16 cellular contexts compared by ENCODE assay signal in genomic region chr18:12906773-12907172, GRCh38. TPM values are rescaled to one million over a fixed set of nuclear protein-coding genes. Genes with fewer than 3 reads are reported as not detected.
DNase-seq lines count a peak whose midpoint lies in the region; ATAC-seq, FAIRE-seq and TF ChIP-seq lines count a peak whose summit lies in the region.
"Had no signal": no experiment of that assay in that cellular context is flagged by ENCODE, and none has a peak within 500 bp of the region (broad histone marks: within the 10 kb centered on the region; RNA-seq: fewer than 3 reads in every experiment).

No MANE protein-coding gene starts in this region.

- TF ChIP-seq EP300 in H1 (IDR thresholded peaks at IDR 0.05; ENCODE audit: borderline replicate concordance in 1 of 2, low read depth in 2 of 2, low read length in 2 of 2): no peak

- no peak for ATAC-seq in Right ventricle myocardium superior (ENCODE audit: poor library complexity)

- H2AFZ ChIP-seq in H1 (ENCODE audit: low read length) (no peak overlapping the region), neuronal stem cell (ENCODE audit: low read length) (peak overlapping the region; percentile 80)

- H2BK5ac ChIP-seq in H1 (ENCODE audit: low read depth, low read length) (no peak overlapping the region), neuronal stem cell (ENCODE audit: low read length) (no peak overlapping the region)

- H3K79me1 ChIP-seq in H1 (ENCODE audit: low read depth, low read length) (no peaks in the 10 kb centered on the region), neuronal stem cell (ENCODE audit: low read depth, low read length) (no peaks in the 10 kb centered on the region)

- H4K8ac ChIP-seq in H1 (ENCODE audit: extremely low read depth, insufficient read depth, low read length): no peak overlapping the region; the same call in 1 of the 2 replicates
- no peak overlapping the region for H4K8ac ChIP-seq in neuronal stem cell (ENCODE audit: low read depth, low read length)

- H3K27ac ChIP-seq in right atrium auricular region: peak overlapping the region; percentile 46 to 51
- H3K27ac ChIP-seq in H1 (ENCODE audit: low read depth, low read length): no peak overlapping the region
- H3K27ac ChIP-seq in neuronal stem cell (replicated peaks; ENCODE audit: low read length): no peak overlapping the region
- H3K27ac ChIP-seq: SJCRH30 had no signal

- H3K9me3 ChIP-seq in right atrium auricular region (no peaks in the 10 kb centered on the region), H1 (ENCODE audit: insufficient read depth in 2 of 2, low read depth in 1 of 2, low read length in 1 of 2) (no peaks in the 10 kb centered on the region), neuronal stem cell (replicated peaks in 1 of 2; ENCODE audit: control insufficient read depth in 2 of 2, insufficient read depth in 1 of 2, low read depth in 1 of 2, low read length in 2 of 2) (peaks cover 0 to 3% of the 10 kb centered on the region in 2 donors)
- H3K9me3 ChIP-seq: SJCRH30 had no signal

- H3K4me1 ChIP-seq in right atrium auricular region: peaks cover 0 to 16% of the 10 kb centered on the region in 2 donors
- H3K4me1 ChIP-seq in H1 (replicated peaks in 1 of 4; ENCODE audit: control insufficient read depth in 3 of 4, insufficient read depth in 4 of 4, low read length in 3 of 4): no peaks in the 10 kb centered on the region
- H3K4me1 ChIP-seq in neuronal stem cell (ENCODE audit: control insufficient read depth in 2 of 2, insufficient read depth in 1 of 2, low read depth in 1 of 2, low read length in 2 of 2): peaks cover 3 to 16% of the 10 kb centered on the region in 2 donors
- H3K4me1 ChIP-seq: SJCRH30 had no signal

- H4K91ac ChIP-seq in H1 (replicated peaks; ENCODE audit: insufficient read length, low read length): no peak overlapping the region
- no peak overlapping the region for H4K91ac ChIP-seq in neuronal stem cell (ENCODE audit: low read depth, low read length, poor library complexity)

- FAIRE-seq in H1 (lab: Jason Lieb, UNC) (no peak), urothelium cell line (lab: Jason Lieb, UNC) (peak; percentile 85)
- FAIRE-seq: GM12892 had no signal

- H3K79me2 ChIP-seq in H1 (ENCODE audit: control insufficient read depth in 1 of 2, insufficient read depth in 2 of 2, low read length in 2 of 2): no peaks in the 10 kb centered on the region

- H2BK120ac ChIP-seq in H1 (replicated peaks; ENCODE audit: low read depth, low read length): no peak overlapping the region
- no peak overlapping the region for H2BK120ac ChIP-seq in neuronal stem cell (ENCODE audit: low read depth, low read length)

- H2BK12ac ChIP-seq in H1 (ENCODE audit: low read depth, low read length): no peak overlapping the region
- H2BK12ac ChIP-seq in neuronal stem cell (ENCODE audit: low read length): no peak overlapping the region

- H3K56ac ChIP-seq in H1 (replicated peaks; ENCODE audit: insufficient read length, low read depth, low read length): no peak overlapping the region

- DNase-seq in right atrium auricular region (ENCODE audit: low spot score) (no peak), Right ventricle myocardium superior (no peak), H1 (ENCODE audit: low read depth in 1 of 2, low spot score in 2 of 2) (no peak), neuronal stem cell (ENCODE audit: low spot score) (no peak), urothelium cell line (ENCODE audit: low spot score) (no peak), NCI-H69 (lab: John Stamatoyannopoulos, UW) (no peak), NCI-H146 (lab: John Stamatoyannopoulos, UW) (no peak), NCI-H1694 treated with DMSO at 0.1 percent for 48 hours (lab: John Stamatoyannopoulos, UW) (no peak)
- DNase-seq: AML-193, COR-L47, HFFc6, NCI-H1092, NCI-H226, NCI-H526 treated with DMSO at 0.1 percent for 48 hours had no signal

- H4K5ac ChIP-seq in H1 (ENCODE audit: insufficient read length, low read depth, low read length): no peak overlapping the region

- 0 out of 2 replicates have a peak overlapping the region, but pooled peaks have one; percentile 32 for H2BK20ac ChIP-seq in H1 (ENCODE audit: low read length)

- H3K4me2 ChIP-seq in H1 (ENCODE audit: insufficient read depth in 1 of 2, low read depth in 2 of 2, low read length in 2 of 2) (no peak overlapping the region), neuronal stem cell (ENCODE audit: insufficient read depth, low read length, poor library complexity, severe bottlenecking) (no peak overlapping the region)

- H3K36me3 ChIP-seq in right atrium auricular region: no peaks in the 10 kb centered on the region
- H3K36me3 ChIP-seq in H1 (ENCODE audit: control insufficient read depth in 2 of 4, insufficient read depth in 4 of 4, low read length in 3 of 4): no peaks in the 10 kb centered on the region
- H3K36me3 ChIP-seq in neuronal stem cell (replicated peaks in 1 of 2; ENCODE audit: control insufficient read depth in 2 of 2, insufficient read depth in 2 of 2, low read length in 2 of 2): no peaks in the 10 kb centered on the region
- H3K36me3 ChIP-seq: SJCRH30 had no signal

- intact Hi-C loops in Right ventricle myocardium superior (cut with DNase I): no loop called here

- POLR2A ChIA-PET in H1 (lab: Charles Lee; ENCODE audit: partially characterized antibody): no interaction called here

- H2AK5ac ChIP-seq in H1 (ENCODE audit: low read depth, low read length): no peak overlapping the region
- H2AK5ac ChIP-seq in neuronal stem cell (ENCODE audit: low read depth, low read length): peak overlapping the region; percentile 81

- WGBS in H1 (ENCODE audit: extremely low coverage in 1 of 2, insufficient coverage in 1 of 2, insufficient read length in 1 of 2, insufficient replicate concordance in 2 of 2, low coverage in 1 of 2, low lambda C conversion rate in 2 of 2, missing lambda C conversion rate in 1 of 2), 2 experiments: 79% methylated on average over 9 of the region's 10 CpGs; no CpG with 5 or more reads in 1 of the 2 experiments
- WGBS in neuronal stem cell (ENCODE audit: extremely low coverage in 2 of 2, insufficient read length in 2 of 2, insufficient replicate concordance in 1 of 2), 2 donors: no CpG with 5 or more reads among the region's 10 CpGs

- TF ChIP-seq RAD21 in H1 (IDR thresholded peaks at IDR 0.05 in 1 of 2, conservative IDR thresholded peaks at IDR 0.05 in 1 of 2; ENCODE audit: low read depth in 2 of 2, low read length in 2 of 2): no peak

- no peaks in the 10 kb centered on the region for H4K20me1 ChIP-seq in H1 (replicated peaks in 1 of 2; ENCODE audit: control insufficient read depth in 1 of 2, insufficient read depth in 2 of 2, low read length in 2 of 2)

- TF ChIP-seq CTCF in right atrium auricular region (IDR thresholded peaks at IDR 0.05) (no peak), H1 (IDR thresholded peaks at IDR 0.05; ENCODE audit: control extremely low read depth in 1 of 3, insufficient read depth in 1 of 3, low read depth in 1 of 3, low read length in 3 of 3) (no peak)

- no peak overlapping the region for H3K14ac ChIP-seq in H1 (ENCODE audit: insufficient read length)
- peak overlapping the region; percentile 39 for H3K14ac ChIP-seq in neuronal stem cell (ENCODE audit: low read length)

- H2BK15ac ChIP-seq in H1 (ENCODE audit: low read length) (no peak overlapping the region), neuronal stem cell (ENCODE audit: low read length) (peak overlapping the region; percentile 90)

- H3K23ac ChIP-seq in H1 (ENCODE audit: insufficient read length): no peak overlapping the region
- H3K23ac ChIP-seq in neuronal stem cell (ENCODE audit: low read depth, low read length, poor library complexity): no peak overlapping the region

- no peak for TF ChIP-seq POLR2A in H1 (IDR thresholded peaks at IDR 0.05; ENCODE audit: control extremely low read depth in 1 of 2, low read depth in 2 of 2, low read length in 2 of 2)

- H3K27me3 ChIP-seq in right atrium auricular region: no peaks in the 10 kb centered on the region
- H3K27me3 ChIP-seq in H1 (replicated peaks in 1 of 4; ENCODE audit: control insufficient read depth in 3 of 4, extremely low read depth in 1 of 4, insufficient read depth in 3 of 4, low read length in 3 of 4): peaks cover 0 to 8% (median 2%) of the 10 kb centered on the region in 4 experiments; a peak in 3 of 7 replicates
- peaks cover 0 to 2% (median 0%) of the 10 kb centered on the region in 3 experiments for H3K27me3 ChIP-seq in neuronal stem cell (ENCODE audit: control insufficient read depth in 3 of 3, insufficient read depth in 3 of 3, low read depth in 1 of 3, low read length in 3 of 3)
- H3K27me3 ChIP-seq: SJCRH30 had no signal

- no peaks in the 10 kb centered on the region for H3K23me2 ChIP-seq in H1 (ENCODE audit: low read depth, low read length)

- H3K4me3 ChIP-seq in right atrium auricular region (no peak overlapping the region), H1 (ENCODE audit: extremely low read depth in 1 of 4, insufficient read depth in 2 of 4, low read depth in 3 of 4, low read length in 4 of 4) (no peak overlapping the region), neuronal stem cell (ENCODE audit: low read length in 2 of 2) (no peak overlapping the region)
- H3K4me3 ChIP-seq: SJCRH30 had no signal

- no peak overlapping the region for H3K4ac ChIP-seq in H1 (replicated peaks; ENCODE audit: insufficient read length, low read depth, low read length)
- no peak overlapping the region for H3K4ac ChIP-seq in neuronal stem cell (ENCODE audit: low read length)

- H3K9ac ChIP-seq in H1 (replicated peaks in 1 of 4; ENCODE audit: extremely low read depth in 1 of 4, low read depth in 3 of 4, low read length in 3 of 4) (no peak overlapping the region), neuronal stem cell (ENCODE audit: low read depth, low read length, poor library complexity) (no peak overlapping the region)

- CTCF ChIA-PET in H1 (lab: Charles Lee; ENCODE audit: partially characterized antibody): interaction anchor here (1.8 kb wide), 1 partner anchor 16 kb away, joined by 6 read pairs; no protein-coding TSS in a partner anchor

- H3K18ac ChIP-seq in H1 (ENCODE audit: extremely low read depth, low read length): no peak overlapping the region
- peak overlapping the region; percentile 38 for H3K18ac ChIP-seq in neuronal stem cell (ENCODE audit: low read length)

RNA-seq across cellular contexts. Expression of gene PTPN2, which starts 22.7 kb away (rescaled TPM):
- total RNA-seq in right atrium auricular region (10 to 100 TPM; 13.2 to 14.3 TPM), Right ventricle myocardium superior (9.5 TPM)
- 54.0 and 54.5 TPM in 2 replicates for total RNA-seq in H1 (2021; fragmentation: NEBNext Ultra II Directional; extraction: Animal tissue kit (Norgen Biotek cat#: 25700))
- 11.6 and 16.4 TPM in 2 replicates for polyA plus RNA-seq in H1 (2011; rRNA removed)
- 28.2 TPM for polyA plus RNA-seq in H1 (2011; cell fraction: cytosol; rRNA removed)
- 22.1 TPM for polyA plus RNA-seq in H1 (2011; cell fraction: nucleus; rRNA removed)
- 31.5 to 52.7 TPM (median 36.8 TPM) in 4 replicates for polyA plus RNA-seq in H1 (2012, experiment 1 of 2)
- polyA plus RNA-seq in H1 (2012, experiment 2 of 2): 6.6 TPM
- polyA plus RNA-seq in H1 (2013, experiment 1 of 2): 44.5 TPM
- polyA plus RNA-seq in H1 (2013, experiment 2 of 2): 43.4 TPM
- 50.2 and 63.2 TPM in 2 replicates for polyA minus RNA-seq in H1 (2011; rRNA and poly(A)+ RNA removed)
- polyA minus RNA-seq in H1 (2011; cell fraction: cytosol; rRNA and poly(A)+ RNA removed): 27.0 TPM
- 39.9 TPM for polyA minus RNA-seq in H1 (2011; cell fraction: nucleus; rRNA and poly(A)+ RNA removed)
- polyA plus RNA-seq in neuronal stem cell (2013, experiment 1 of 2): 32.5 TPM
- polyA plus RNA-seq in neuronal stem cell (2013, experiment 2 of 2): 32.5 TPM

RNA-seq across cellular contexts. Expression of gene SEH1L, which starts 41.0 kb away (rescaled TPM):
- total RNA-seq in right atrium auricular region: 10 to 100 TPM in 1 of 2 donors, 1 to 10 TPM in 1; 7.7 to 17.7 TPM
- 17.3 TPM for total RNA-seq in Right ventricle myocardium superior
- 92.6 and 96.7 TPM in 2 replicates for total RNA-seq in H1 (2021; fragmentation: NEBNext Ultra II Directional; extraction: Animal tissue kit (Norgen Biotek cat#: 25700))
- 31.9 and 41.7 TPM in 2 replicates for polyA plus RNA-seq in H1 (2011; rRNA removed)
- 43.4 TPM for polyA plus RNA-seq in H1 (2011; cell fraction: cytosol; rRNA removed)
- polyA plus RNA-seq in H1 (2011; cell fraction: nucleus; rRNA removed): 27.8 TPM
- polyA plus RNA-seq in H1 (2012, experiment 1 of 2): 37.0 to 49.9 TPM (median 42.1 TPM) in 4 replicates
- polyA plus RNA-seq in H1 (2012, experiment 2 of 2): 7.6 TPM
- polyA plus RNA-seq in H1 (2013, experiment 1 of 2): 28.0 TPM
- 30.0 TPM for polyA plus RNA-seq in H1 (2013, experiment 2 of 2)
- 134 and 195 TPM in 2 replicates for polyA minus RNA-seq in H1 (2011; rRNA and poly(A)+ RNA removed)
- 36.8 TPM for polyA minus RNA-seq in H1 (2011; cell fraction: cytosol; rRNA and poly(A)+ RNA removed)
- 53.9 TPM for polyA minus RNA-seq in H1 (2011; cell fraction: nucleus; rRNA and poly(A)+ RNA removed)
- 23.1 TPM for polyA plus RNA-seq in neuronal stem cell (2013, experiment 1 of 2)
- polyA plus RNA-seq in neuronal stem cell (2013, experiment 2 of 2): 22.2 TPM

Comparison
In these comparisons a context has a peak if more than half of its experiments do, and no peak if none do; other contexts are left out.
1. H3K27ac ChIP-seq: peak in right atrium auricular region (2 of 2); none in H1 (single experiment) and neuronal stem cell (single experiment).